Comparison of ENCODE assay signal across 8 cellular contexts in genomic region chr19:12052057-12052570, GRCh38. TPM values are rescaled to one million over a fixed set of nuclear protein-coding genes. Genes with fewer than 3 reads are reported as not detected.
DNase-seq lines count a peak whose midpoint lies in the region; FAIRE-seq and TF ChIP-seq lines count a peak whose summit lies in the region.

No MANE protein-coding gene starts in this region.

- peaks cover 4% of the 10 kb centered on the region; the same call in 1 of the 2 replicates for H3K36me3 ChIP-seq in SJCRH30
- no peaks in the 10 kb centered on the region for H3K36me3 ChIP-seq in sigmoid colon

- peak; percentile 47 for FAIRE-seq in GM19239 (lab: Jason Lieb, UNC)

- H3K9me3 ChIP-seq in SJCRH30 (replicated peaks) (peaks cover 4% of the 10 kb centered on the region), sigmoid colon (no peaks in the 10 kb centered on the region)

- H3K27ac ChIP-seq in SJCRH30, result peak overlapping the region; percentile 35; the same call in 1 of the 2 replicates
- peak overlapping the region; percentile 70 to 79 (median 76) for H3K27ac ChIP-seq in sigmoid colon

- H3K4me1 ChIP-seq in SJCRH30 (no peaks in the 10 kb centered on the region; the same call in 1 of the 2 replicates), sigmoid colon (peaks cover 0 to 16% (median 11%) of the 10 kb centered on the region in 4 donors)

- intact Hi-C loops in sigmoid colon (cut with DNase I), result no loop called here

- H3K4me3 ChIP-seq in SJCRH30, result peak overlapping the region; percentile 70
- peak overlapping the region; percentile 72 for H3K4me3 ChIP-seq in fibroblast of pulmonary artery (replicated peaks; ENCODE audit: low read depth, low read length)
- peak overlapping the region; percentile 40 to 69 (median 62) for H3K4me3 ChIP-seq in sigmoid colon

- H3K27me3 ChIP-seq in SJCRH30, result no peaks in the 10 kb centered on the region
- no peaks in the 10 kb centered on the region for H3K27me3 ChIP-seq in sigmoid colon

- TF ChIP-seq POLR2A in sigmoid colon (IDR thresholded peaks at IDR 0.05), result no peak

- 1% methylated on average over 21 of the region's 21 CpGs for WGBS in sigmoid colon, 2 donors

- no peak for TF ChIP-seq CTCF in fibroblast of pulmonary artery (IDR thresholded peaks at IDR 0.05; ENCODE audit: low read length, missing control alignments)
- no peak for TF ChIP-seq CTCF in sigmoid colon (IDR thresholded peaks at IDR 0.05)

- DNase-seq in AG08396 (ENCODE audit: low spot score), result peak; percentile 19
- no peak for DNase-seq in GM19239 (ENCODE audit: insufficient read length, low spot score)
- DNase-seq in SJCRH30, result peak in 1 of 2 experiments; percentile 51
- no peak for DNase-seq in fibroblast of pulmonary artery (ENCODE audit: low read depth)
- no peak for DNase-seq in sigmoid colon
- DNase-seq in effector CD8-positive, alpha-beta T cell (lab: John Stamatoyannopoulos, UW), result no peak
- DNase-seq in NOMO-1 treated with DMSO at 0.1 percent for 48 hours (lab: John Stamatoyannopoulos, UW; ENCODE audit: unreplicated experiment), result no peak
- no peak for DNase-seq in HPDE6-E6E7 (ENCODE audit: extremely low spot score)

- TF ChIP-seq EP300 in sigmoid colon (IDR thresholded peaks at IDR 0.05), result no peak

RNA-seq across cellular contexts. Expression of gene ZNF878, which starts 0.6 kb away (rescaled TPM):
- total RNA-seq in SJCRH30 (2014; rRNA removed; shearing (Covaris generic)), result 4.9 and 5.5 TPM in 2 replicates
- total RNA-seq in sigmoid colon, result under 1 TPM in 2 of 4 donors, not detected in 2; 0.49 to 0.54 TPM
- under 1 TPM in 1 of 3 donors, not detected in 2; 0.13 TPM for polyA plus RNA-seq in sigmoid colon

RNA-seq across cellular contexts. Expression of gene ZNF844, which starts 12.4 kb away (rescaled TPM):
- 13.4 and 15.4 TPM in 2 replicates for total RNA-seq in SJCRH30 (2014; rRNA removed; shearing (Covaris generic))
- 10 to 100 TPM in 3 of 4 donors, 1 to 10 TPM in 1; 6.8 to 13.2 (median 11.8) TPM for total RNA-seq in sigmoid colon
- polyA plus RNA-seq in sigmoid colon, result 1 to 10 TPM; 2.4 to 4.8 (median 2.5) TPM

RNA-seq across cellular contexts. Expression of gene ZNF433, which starts 16.6 kb away (rescaled TPM):
- total RNA-seq in SJCRH30 (2014; rRNA removed; shearing (Covaris generic)), result 7.8 and 8.0 TPM in 2 replicates
- total RNA-seq in sigmoid colon, result 10 to 100 TPM in 1 of 4 donors, 1 to 10 TPM in 3; 2.5 to 16.9 (median 4.4) TPM
- 1 to 10 TPM; 1.2 to 3.2 (median 2.1) TPM for polyA plus RNA-seq in sigmoid colon
